In the genomic region with DNA sequence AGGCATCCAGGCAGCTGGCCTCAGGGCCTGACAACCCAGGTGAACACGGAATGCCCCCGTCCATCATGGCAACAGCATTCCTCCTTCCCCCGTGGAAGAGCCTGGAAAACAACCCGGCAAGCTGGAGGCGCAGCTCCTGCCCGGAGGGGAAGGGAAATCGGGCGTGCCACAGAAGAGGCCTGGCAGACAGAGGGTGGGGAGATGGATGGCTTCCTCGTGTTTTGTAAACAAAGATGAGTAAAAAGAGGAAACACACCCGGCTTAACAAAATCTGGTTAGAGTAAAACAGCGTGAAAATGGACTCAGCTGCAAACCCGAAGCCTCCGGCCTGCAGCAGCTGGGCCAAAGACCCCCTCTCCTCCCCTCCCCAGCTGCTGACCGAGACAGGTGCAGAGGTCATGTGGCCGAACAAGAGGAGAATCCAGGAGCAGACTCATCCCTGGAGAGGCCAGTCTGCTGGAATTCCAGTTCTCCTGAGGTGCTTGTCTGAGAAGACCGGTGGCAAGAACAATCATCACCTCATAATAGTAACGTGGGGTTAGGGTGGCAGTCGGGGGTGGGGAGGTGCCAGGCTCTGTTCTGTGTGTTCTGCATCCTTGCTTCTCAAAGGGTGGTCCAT, we compare ENCODE assay signal across 1 cellular context.
A peak's percentile ranks its signal among the peaks of the same experiment; 100 is the strongest.
TF ChIP-seq lines count a peak whose summit lies in the region.

No MANE protein-coding gene starts in this region.

TF ChIP-seq in HepG2, 621 proteins besides CTCF, POLR2A, EP300 and RAD21 (continued from another document and continues in another):
- TF ChIP-seq, protein P1, sequence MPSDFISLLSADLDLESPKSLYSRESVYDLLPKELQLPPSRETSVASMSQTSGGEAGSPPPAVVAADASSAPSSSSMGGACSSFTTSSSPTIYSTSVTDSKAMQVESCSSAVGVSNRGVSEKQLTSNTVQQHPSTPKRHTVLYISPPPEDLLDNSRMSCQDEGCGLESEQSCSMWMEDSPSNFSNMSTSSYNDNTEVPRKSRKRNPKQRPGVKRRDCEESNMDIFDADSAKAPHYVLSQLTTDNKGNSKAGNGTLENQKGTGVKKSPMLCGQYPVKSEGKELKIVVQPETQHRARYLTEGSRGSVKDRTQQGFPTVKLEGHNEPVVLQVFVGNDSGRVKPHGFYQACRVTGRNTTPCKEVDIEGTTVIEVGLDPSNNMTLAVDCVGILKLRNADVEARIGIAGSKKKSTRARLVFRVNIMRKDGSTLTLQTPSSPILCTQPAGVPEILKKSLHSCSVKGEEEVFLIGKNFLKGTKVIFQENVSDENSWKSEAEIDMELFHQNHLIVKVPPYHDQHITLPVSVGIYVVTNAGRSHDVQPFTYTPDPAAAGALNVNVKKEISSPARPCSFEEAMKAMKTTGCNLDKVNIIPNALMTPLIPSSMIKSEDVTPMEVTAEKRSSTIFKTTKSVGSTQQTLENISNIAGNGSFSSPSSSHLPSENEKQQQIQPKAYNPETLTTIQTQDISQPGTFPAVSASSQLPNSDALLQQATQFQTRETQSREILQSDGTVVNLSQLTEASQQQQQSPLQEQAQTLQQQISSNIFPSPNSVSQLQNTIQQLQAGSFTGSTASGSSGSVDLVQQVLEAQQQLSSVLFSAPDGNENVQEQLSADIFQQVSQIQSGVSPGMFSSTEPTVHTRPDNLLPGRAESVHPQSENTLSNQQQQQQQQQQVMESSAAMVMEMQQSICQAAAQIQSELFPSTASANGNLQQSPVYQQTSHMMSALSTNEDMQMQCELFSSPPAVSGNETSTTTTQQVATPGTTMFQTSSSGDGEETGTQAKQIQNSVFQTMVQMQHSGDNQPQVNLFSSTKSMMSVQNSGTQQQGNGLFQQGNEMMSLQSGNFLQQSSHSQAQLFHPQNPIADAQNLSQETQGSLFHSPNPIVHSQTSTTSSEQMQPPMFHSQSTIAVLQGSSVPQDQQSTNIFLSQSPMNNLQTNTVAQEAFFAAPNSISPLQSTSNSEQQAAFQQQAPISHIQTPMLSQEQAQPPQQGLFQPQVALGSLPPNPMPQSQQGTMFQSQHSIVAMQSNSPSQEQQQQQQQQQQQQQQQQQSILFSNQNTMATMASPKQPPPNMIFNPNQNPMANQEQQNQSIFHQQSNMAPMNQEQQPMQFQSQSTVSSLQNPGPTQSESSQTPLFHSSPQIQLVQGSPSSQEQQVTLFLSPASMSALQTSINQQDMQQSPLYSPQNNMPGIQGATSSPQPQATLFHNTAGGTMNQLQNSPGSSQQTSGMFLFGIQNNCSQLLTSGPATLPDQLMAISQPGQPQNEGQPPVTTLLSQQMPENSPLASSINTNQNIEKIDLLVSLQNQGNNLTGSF (CRISPR knock-in tag; IDR thresholded peaks at IDR 0.05) = no peak
- TF ChIP-seq, protein P2, sequence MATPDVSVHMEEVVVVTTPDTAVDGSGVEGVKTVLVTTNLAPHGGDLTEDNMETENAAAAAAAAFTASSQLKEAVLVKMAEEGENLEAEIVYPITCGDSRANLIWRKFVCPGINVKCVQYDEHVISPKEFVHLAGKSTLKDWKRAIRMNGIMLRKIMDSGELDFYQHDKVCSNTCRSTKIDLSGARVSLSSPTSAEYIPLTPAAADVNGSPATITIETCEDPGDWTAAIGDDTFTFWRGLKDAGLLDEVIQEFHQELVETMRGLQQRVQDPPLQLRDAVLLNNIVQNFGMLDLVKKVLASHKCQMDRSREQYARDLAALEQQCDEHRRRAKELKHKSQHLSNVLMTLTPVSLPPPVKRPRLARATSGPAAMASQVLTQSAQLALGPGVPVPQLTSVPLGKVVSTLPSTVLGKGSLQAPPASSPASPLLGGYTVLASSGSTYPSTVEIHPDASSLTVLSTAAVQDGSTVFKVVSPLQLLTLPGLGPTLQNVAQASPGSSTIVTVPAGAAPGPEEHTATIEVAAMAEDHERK (CRISPR knock-in tag; IDR thresholded peaks at IDR 0.05; ENCODE audit: low read depth) = no peak
- TF ChIP-seq, protein P3, sequence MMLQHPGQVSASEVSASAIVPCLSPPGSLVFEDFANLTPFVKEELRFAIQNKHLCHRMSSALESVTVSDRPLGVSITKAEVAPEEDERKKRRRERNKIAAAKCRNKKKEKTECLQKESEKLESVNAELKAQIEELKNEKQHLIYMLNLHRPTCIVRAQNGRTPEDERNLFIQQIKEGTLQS (CRISPR knock-in tag; IDR thresholded peaks at IDR 0.05) = no peak
- TF ChIP-seq YEATS4 (CRISPR knock-in tag; IDR thresholded peaks at IDR 0.05; ENCODE audit: borderline replicate concordance) (0 out of 2 replicates have a peak, but pooled peaks have one; percentile 46), CCAR2 (optimal IDR thresholded peaks at IDR 0.05; ENCODE audit: low read depth, low read length) (no peak), CBX1 (IDR thresholded peaks at IDR 0.05; ENCODE audit: low read depth) (no peak), KDM3A (CRISPR knock-in tag; IDR thresholded peaks at IDR 0.05; ENCODE audit: low read depth) (peak; percentile 71; the same call in 1 of the 2 replicates), NR2F6 (IDR thresholded peaks at IDR 0.05) (no peak), NR2F6 (CRISPR knock-in tag; IDR thresholded peaks at IDR 0.05) (peak; percentile 26; the same call in 1 of the 2 replicates), ZNF333 (CRISPR knock-in tag; IDR thresholded peaks at IDR 0.05; ENCODE audit: borderline replicate concordance) (no peak), HNRNPL (IDR thresholded peaks at IDR 0.05; ENCODE audit: low read depth, low read length) (0 out of 2 replicates have a peak, but pooled peaks have one; percentile 32), ZNF33B (CRISPR knock-in tag; IDR thresholded peaks at IDR 0.05) (no peak), AGO2 (optimal IDR thresholded peaks at IDR 0.05; ENCODE audit: low read depth, low read length) (peak; percentile 66), SNRNP70 (IDR thresholded peaks at IDR 0.05; ENCODE audit: low read depth, low read length) (no peak), ZC3H4 (CRISPR knock-in tag; IDR thresholded peaks at IDR 0.05; ENCODE audit: borderline replicate concordance) (no peak), REPIN1 (CRISPR knock-in tag; IDR thresholded peaks at IDR 0.05; ENCODE audit: borderline replicate concordance, low read depth) (no peak), SETDB1 (CRISPR knock-in tag; IDR thresholded peaks at IDR 0.05; ENCODE audit: borderline replicate concordance) (no peak), CHCHD3 (CRISPR knock-in tag; IDR thresholded peaks at IDR 0.05) (no peak), ZNF160 (CRISPR knock-in tag; IDR thresholded peaks at IDR 0.05) (no peak), FOXJ3 (CRISPR knock-in tag; IDR thresholded peaks at IDR 0.05; ENCODE audit: borderline replicate concordance) (no peak), ZNF343 (CRISPR knock-in tag; IDR thresholded peaks at IDR 0.05) (0 out of 2 replicates have a peak, but pooled peaks have one; percentile 21), ZNF879 (CRISPR knock-in tag; IDR thresholded peaks at IDR 0.05) (no peak), ZFX (CRISPR knock-in tag; IDR thresholded peaks at IDR 0.05; ENCODE audit: low read depth) (no peak; the same call in none of the 2 replicates), KLF11 (CRISPR knock-in tag; IDR thresholded peaks at IDR 0.05) (no peak), ZBTB8A (CRISPR knock-in tag; IDR thresholded peaks at IDR 0.05; ENCODE audit: borderline replicate concordance, low read depth) (no peak), ZNF563 (CRISPR knock-in tag; IDR thresholded peaks at IDR 0.05) (no peak), MTF1 (CRISPR knock-in tag; IDR thresholded peaks at IDR 0.05) (no peak), TP53 (CRISPR knock-in tag; conservative IDR thresholded peaks at IDR 0.05) (no peak), RXRB (CRISPR knock-in tag; IDR thresholded peaks at IDR 0.05; ENCODE audit: borderline replicate concordance) (no peak), ZKSCAN1 (IDR thresholded peaks at IDR 0.05; ENCODE audit: low read length) (no peak), FOSL1 (CRISPR knock-in tag; IDR thresholded peaks at IDR 0.05; ENCODE audit: borderline replicate concordance) (no peak)
- TF ChIP-seq, protein P4, sequence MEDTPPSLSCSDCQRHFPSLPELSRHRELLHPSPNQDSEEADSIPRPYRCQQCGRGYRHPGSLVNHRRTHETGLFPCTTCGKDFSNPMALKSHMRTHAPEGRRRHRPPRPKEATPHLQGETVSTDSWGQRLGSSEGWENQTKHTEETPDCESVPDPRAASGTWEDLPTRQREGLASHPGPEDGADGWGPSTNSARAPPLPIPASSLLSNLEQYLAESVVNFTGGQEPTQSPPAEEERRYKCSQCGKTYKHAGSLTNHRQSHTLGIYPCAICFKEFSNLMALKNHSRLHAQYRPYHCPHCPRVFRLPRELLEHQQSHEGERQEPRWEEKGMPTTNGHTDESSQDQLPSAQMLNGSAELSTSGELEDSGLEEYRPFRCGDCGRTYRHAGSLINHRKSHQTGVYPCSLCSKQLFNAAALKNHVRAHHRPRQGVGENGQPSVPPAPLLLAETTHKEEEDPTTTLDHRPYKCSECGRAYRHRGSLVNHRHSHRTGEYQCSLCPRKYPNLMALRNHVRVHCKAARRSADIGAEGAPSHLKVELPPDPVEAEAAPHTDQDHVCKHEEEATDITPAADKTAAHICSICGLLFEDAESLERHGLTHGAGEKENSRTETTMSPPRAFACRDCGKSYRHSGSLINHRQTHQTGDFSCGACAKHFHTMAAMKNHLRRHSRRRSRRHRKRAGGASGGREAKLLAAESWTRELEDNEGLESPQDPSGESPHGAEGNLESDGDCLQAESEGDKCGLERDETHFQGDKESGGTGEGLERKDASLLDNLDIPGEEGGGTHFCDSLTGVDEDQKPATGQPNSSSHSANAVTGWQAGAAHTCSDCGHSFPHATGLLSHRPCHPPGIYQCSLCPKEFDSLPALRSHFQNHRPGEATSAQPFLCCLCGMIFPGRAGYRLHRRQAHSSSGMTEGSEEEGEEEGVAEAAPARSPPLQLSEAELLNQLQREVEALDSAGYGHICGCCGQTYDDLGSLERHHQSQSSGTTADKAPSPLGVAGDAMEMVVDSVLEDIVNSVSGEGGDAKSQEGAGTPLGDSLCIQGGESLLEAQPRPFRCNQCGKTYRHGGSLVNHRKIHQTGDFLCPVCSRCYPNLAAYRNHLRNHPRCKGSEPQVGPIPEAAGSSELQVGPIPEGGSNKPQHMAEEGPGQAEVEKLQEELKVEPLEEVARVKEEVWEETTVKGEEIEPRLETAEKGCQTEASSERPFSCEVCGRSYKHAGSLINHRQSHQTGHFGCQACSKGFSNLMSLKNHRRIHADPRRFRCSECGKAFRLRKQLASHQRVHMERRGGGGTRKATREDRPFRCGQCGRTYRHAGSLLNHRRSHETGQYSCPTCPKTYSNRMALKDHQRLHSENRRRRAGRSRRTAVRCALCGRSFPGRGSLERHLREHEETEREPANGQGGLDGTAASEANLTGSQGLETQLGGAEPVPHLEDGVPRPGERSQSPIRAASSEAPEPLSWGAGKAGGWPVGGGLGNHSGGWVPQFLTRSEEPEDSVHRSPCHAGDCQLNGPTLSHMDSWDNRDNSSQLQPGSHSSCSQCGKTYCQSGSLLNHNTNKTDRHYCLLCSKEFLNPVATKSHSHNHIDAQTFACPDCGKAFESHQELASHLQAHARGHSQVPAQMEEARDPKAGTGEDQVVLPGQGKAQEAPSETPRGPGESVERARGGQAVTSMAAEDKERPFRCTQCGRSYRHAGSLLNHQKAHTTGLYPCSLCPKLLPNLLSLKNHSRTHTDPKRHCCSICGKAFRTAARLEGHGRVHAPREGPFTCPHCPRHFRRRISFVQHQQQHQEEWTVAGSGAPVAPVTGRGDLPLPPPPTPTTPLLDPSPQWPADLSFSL (CRISPR knock-in tag; IDR thresholded peaks at IDR 0.05) = no peak
- TF ChIP-seq, protein P5, sequence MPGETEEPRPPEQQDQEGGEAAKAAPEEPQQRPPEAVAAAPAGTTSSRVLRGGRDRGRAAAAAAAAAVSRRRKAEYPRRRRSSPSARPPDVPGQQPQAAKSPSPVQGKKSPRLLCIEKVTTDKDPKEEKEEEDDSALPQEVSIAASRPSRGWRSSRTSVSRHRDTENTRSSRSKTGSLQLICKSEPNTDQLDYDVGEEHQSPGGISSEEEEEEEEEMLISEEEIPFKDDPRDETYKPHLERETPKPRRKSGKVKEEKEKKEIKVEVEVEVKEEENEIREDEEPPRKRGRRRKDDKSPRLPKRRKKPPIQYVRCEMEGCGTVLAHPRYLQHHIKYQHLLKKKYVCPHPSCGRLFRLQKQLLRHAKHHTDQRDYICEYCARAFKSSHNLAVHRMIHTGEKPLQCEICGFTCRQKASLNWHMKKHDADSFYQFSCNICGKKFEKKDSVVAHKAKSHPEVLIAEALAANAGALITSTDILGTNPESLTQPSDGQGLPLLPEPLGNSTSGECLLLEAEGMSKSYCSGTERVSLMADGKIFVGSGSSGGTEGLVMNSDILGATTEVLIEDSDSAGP (CRISPR knock-in tag; IDR thresholded peaks at IDR 0.05; ENCODE audit: borderline replicate concordance) = 0 out of 2 replicates have a peak, but pooled peaks have one; percentile 11
- TF ChIP-seq, protein P6, sequence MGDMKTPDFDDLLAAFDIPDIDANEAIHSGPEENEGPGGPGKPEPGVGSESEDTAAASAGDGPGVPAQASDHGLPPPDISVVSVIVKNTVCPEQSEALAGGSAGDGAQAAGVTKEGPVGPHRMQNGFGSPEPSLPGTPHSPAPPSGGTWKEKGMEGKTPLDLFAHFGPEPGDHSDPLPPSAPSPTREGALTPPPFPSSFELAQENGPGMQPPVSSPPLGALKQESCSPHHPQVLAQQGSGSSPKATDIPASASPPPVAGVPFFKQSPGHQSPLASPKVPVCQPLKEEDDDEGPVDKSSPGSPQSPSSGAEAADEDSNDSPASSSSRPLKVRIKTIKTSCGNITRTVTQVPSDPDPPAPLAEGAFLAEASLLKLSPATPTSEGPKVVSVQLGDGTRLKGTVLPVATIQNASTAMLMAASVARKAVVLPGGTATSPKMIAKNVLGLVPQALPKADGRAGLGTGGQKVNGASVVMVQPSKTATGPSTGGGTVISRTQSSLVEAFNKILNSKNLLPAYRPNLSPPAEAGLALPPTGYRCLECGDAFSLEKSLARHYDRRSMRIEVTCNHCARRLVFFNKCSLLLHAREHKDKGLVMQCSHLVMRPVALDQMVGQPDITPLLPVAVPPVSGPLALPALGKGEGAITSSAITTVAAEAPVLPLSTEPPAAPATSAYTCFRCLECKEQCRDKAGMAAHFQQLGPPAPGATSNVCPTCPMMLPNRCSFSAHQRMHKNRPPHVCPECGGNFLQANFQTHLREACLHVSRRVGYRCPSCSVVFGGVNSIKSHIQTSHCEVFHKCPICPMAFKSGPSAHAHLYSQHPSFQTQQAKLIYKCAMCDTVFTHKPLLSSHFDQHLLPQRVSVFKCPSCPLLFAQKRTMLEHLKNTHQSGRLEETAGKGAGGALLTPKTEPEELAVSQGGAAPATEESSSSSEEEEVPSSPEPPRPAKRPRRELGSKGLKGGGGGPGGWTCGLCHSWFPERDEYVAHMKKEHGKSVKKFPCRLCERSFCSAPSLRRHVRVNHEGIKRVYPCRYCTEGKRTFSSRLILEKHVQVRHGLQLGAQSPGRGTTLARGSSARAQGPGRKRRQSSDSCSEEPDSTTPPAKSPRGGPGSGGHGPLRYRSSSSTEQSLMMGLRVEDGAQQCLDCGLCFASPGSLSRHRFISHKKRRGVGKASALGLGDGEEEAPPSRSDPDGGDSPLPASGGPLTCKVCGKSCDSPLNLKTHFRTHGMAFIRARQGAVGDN (CRISPR knock-in tag; IDR thresholded peaks at IDR 0.05) = peak; percentile 75
- TF ChIP-seq, protein P7, sequence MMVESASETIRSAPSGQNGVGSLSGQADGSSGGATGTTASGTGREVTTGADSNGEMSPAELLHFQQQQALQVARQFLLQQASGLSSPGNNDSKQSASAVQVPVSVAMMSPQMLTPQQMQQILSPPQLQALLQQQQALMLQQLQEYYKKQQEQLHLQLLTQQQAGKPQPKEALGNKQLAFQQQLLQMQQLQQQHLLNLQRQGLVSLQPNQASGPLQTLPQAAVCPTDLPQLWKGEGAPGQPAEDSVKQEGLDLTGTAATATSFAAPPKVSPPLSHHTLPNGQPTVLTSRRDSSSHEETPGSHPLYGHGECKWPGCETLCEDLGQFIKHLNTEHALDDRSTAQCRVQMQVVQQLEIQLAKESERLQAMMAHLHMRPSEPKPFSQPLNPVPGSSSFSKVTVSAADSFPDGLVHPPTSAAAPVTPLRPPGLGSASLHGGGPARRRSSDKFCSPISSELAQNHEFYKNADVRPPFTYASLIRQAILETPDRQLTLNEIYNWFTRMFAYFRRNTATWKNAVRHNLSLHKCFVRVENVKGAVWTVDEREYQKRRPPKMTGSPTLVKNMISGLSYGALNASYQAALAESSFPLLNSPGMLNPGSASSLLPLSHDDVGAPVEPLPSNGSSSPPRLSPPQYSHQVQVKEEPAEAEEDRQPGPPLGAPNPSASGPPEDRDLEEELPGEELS (CRISPR knock-in tag; IDR thresholded peaks at IDR 0.05) = peak; percentile 9; the same call in 1 of the 2 replicates
